ENCODE assay signal across 25 cellular contexts in the genomic region with DNA sequence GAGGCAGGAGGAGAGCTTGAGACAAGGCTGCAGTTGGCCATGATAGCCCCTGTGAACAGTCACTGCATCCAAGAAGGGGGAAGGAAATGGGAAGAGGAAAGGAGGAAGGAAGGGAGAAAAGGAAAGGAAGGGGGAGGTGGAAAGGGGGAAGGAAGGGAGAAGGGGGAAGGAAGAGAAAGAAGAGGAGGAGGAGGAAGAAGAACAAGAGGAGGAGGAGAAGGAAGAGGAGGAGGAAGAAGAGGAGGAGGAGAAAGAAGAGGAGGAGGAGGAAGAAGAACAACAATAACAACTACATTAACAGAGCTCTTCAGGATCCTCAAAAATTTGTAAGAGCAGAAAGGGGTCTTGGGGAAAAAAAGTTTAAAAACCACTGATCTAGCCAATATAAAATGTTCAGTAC.
"Had no signal": no experiment of that assay in that cellular context is flagged by ENCODE, and none has a peak within 500 bp of the region (broad histone marks: within the 10 kb centered on the region; RNA-seq: fewer than 3 reads in every experiment).

No MANE protein-coding gene starts in this region.

- H3K4me3 ChIP-seq: colonic mucosa, esophagus squamous epithelium, hepatocyte, lung, prostate gland, right atrium auricular region, sigmoid colon, stomach, thyroid gland had no signal

- H3K27ac Mint-ChIP-seq: memory B cell; natural killer cell treated with Interleukin-12 subunit alpha and Interleukin-12 subunit beta and Interleukin-15 and Interleukin-18, amount 100 ng/mL, for 72 hours; stimulated activated effector memory CD8-positive, alpha-beta T cell treated with anti-CD3 and anti-CD28 coated beads, Interleukin-12 subunit alpha, Interleukin-12 subunit beta, amount 100 ng/mL, for 72 hours; type B pancreatic cell had no signal

- H3K27me3 Mint-ChIP-seq: memory B cell; naive B cell; natural killer cell treated with Interleukin-12 subunit alpha and Interleukin-12 subunit beta and Interleukin-15 and Interleukin-18, amount 100 ng/mL, for 72 hours; type B pancreatic cell had no signal

- H2AFZ ChIP-seq: hepatocyte had no signal

- DNase-seq: colonic mucosa; dermis blood vessel endothelial cell; effector memory CD4-positive, alpha-beta T cell; esophagus squamous epithelium; foreskin melanocyte; head of caudate nucleus; kidney; naive B cell; nucleus accumbens; sigmoid colon; stimulated activated CD4-positive, alpha-beta T cell treated with anti-CD3 and anti-CD28 coated beads, Interleukin-2, amount 100 ng/mL, for 24 hours; stimulated activated CD4-positive, alpha-beta T cell treated with anti-CD3 and anti-CD28 coated beads, Interleukin-4, amount 100 ng/mL, for 24 hours; stimulated activated naive CD4-positive, alpha-beta T cell treated with Interleukin-2 at 50 U/mL for 16 hours; stomach; thyroid gland had no signal

- H3K4me3 Mint-ChIP-seq: memory B cell; natural killer cell treated with Interleukin-12 subunit alpha and Interleukin-12 subunit beta and Interleukin-15 and Interleukin-18, amount 100 ng/mL, for 72 hours; neural crest cell; stimulated activated effector memory CD8-positive, alpha-beta T cell treated with anti-CD3 and anti-CD28 coated beads, Interleukin-12 subunit alpha, Interleukin-12 subunit beta, amount 100 ng/mL, for 72 hours; type B pancreatic cell had no signal

- H3K27me3 ChIP-seq: colonic mucosa, esophagus squamous epithelium, hepatocyte, right atrium auricular region, sigmoid colon, stomach, thyroid gland had no signal

- H3K36me3 ChIP-seq: colonic mucosa, prostate gland, right atrium auricular region, sigmoid colon, thyroid gland had no signal

- H3K36me3 Mint-ChIP-seq: naive B cell; natural killer cell treated with Interleukin-12 subunit alpha and Interleukin-12 subunit beta and Interleukin-15 and Interleukin-18, amount 100 ng/mL, for 72 hours had no signal

- H3K4me1 ChIP-seq: prostate gland had no signal

- H3K4me2 ChIP-seq: hepatocyte had no signal

- H3K9me3 ChIP-seq: colonic mucosa, esophagus squamous epithelium, prostate gland, right atrium auricular region, sigmoid colon, stomach, thyroid gland had no signal

- ATAC-seq: left lobe of liver; natural killer cell treated with Interleukin-12 subunit alpha and Interleukin-12 subunit beta and Interleukin-15 and Interleukin-18, amount 100 ng/mL, for 72 hours; stimulated activated effector memory CD8-positive, alpha-beta T cell treated with anti-CD3 and anti-CD28 coated beads, Interleukin-12 subunit alpha, Interleukin-12 subunit beta, amount 100 ng/mL, for 72 hours had no signal

- H3K27ac ChIP-seq: colonic mucosa, esophagus squamous epithelium, hepatocyte, prostate gland, right atrium auricular region, sigmoid colon, stomach, thyroid gland had no signal

- H3K9me3 Mint-ChIP-seq: memory B cell; naive B cell; natural killer cell treated with Interleukin-12 subunit alpha and Interleukin-12 subunit beta and Interleukin-15 and Interleukin-18, amount 100 ng/mL, for 72 hours; neural crest cell; stimulated activated effector memory CD8-positive, alpha-beta T cell treated with anti-CD3 and anti-CD28 coated beads, Interleukin-12 subunit alpha, Interleukin-12 subunit beta, amount 100 ng/mL, for 72 hours had no signal
